In the genomic region with DNA sequence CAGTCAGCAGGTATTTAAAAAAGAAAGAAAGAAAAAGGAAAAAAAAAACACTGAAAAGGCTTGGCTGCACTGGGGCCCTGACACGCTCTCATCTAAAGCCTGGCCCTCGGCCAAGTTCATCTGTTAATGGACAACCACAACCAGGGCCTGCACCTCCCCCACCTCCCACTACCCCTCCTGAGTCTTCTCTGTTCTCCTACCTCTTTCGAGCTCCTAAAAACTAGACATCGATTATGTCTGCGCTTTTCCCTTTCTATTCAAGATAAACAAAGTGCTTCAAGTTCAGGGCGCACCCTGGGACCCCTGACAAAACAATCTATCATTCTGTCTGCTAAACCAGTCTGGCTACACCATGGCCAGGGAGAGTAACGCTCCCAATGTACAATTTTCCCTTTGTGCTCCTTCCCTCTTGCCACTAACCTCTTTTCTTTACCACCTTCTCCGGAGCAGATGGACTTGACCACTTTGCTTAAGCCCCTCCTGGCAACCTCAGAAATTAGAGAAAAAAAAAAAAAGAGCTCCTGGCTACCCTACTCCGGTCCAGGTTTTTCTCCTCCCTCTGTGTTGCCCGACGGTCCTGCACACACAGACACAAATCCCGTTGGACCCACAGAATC, we compare ENCODE assay signal across 9 cellular contexts. TPM values are rescaled to one million over a fixed set of nuclear protein-coding genes. Genes with fewer than 3 reads are reported as not detected.
DNase-seq lines count a peak whose midpoint lies in the region; ATAC-seq and TF ChIP-seq lines count a peak whose summit lies in the region.
"Had no signal": no experiment of that assay in that cellular context is flagged by ENCODE, and none has a peak within 500 bp of the region (broad histone marks: within the 10 kb centered on the region; RNA-seq: fewer than 3 reads in every experiment).

No MANE protein-coding gene starts in this region.

- peak overlapping the region; percentile 55 for H3K4me3 Mint-ChIP-seq in Calu3 (ENCODE audit: low read depth, unreplicated experiment)
- no peak overlapping the region for H3K4me3 Mint-ChIP-seq in activated T-helper 2 cell treated with anti-CD3 and anti-CD28 coated beads, Interferon-gamma antibody, Interleukin-2, Interleukin-4, amounts not matched to agents 10 μg/mL and 5 μg/mL and 100 μg/mL, durations not matched to agents 14 hours and 24 hours and 36 hours (ENCODE audit: low read depth)
- H3K4me3 Mint-ChIP-seq: activated naive CD4-positive, alpha-beta T cell treated with anti-CD3 and anti-CD28 coated beads, Interleukin-2, amount 50 U/mL, for 24 hours had no signal

- H3K27ac Mint-ChIP-seq in Calu3 (ENCODE audit: unreplicated experiment), result peak overlapping the region; percentile 32
- no peak overlapping the region for H3K27ac Mint-ChIP-seq in activated T-helper 2 cell treated with anti-CD3 and anti-CD28 coated beads, Interferon-gamma antibody, Interleukin-2, Interleukin-4, amounts not matched to agents 10 μg/mL and 5 μg/mL and 100 μg/mL, durations not matched to agents 14 hours and 24 hours and 36 hours
- H3K27ac Mint-ChIP-seq: activated naive CD4-positive, alpha-beta T cell treated with anti-CD3 and anti-CD28 coated beads, Interleukin-2, amount 50 U/mL, for 24 hours had no signal

- CTCF ChIA-PET in Calu3 (lab: Charles Lee), result interaction anchor here (0.7 to 1.0 kb wide), 3 partner anchors 19 to 242 kb away, joined by 4 to 7 read pairs (median 5); no protein-coding TSS in a partner anchor

- no peaks in the 10 kb centered on the region for H3K27me3 ChIP-seq in SJCRH30

- H3K9me3 Mint-ChIP-seq in Calu3 (ENCODE audit: low read depth, unreplicated experiment), result no peaks in the 10 kb centered on the region
- no peaks in the 10 kb centered on the region for H3K9me3 Mint-ChIP-seq in activated T-helper 2 cell treated with anti-CD3 and anti-CD28 coated beads, Interferon-gamma antibody, Interleukin-2, Interleukin-4, amounts not matched to agents 10 μg/mL and 5 μg/mL and 100 μg/mL, durations not matched to agents 14 hours and 24 hours and 36 hours
- H3K9me3 Mint-ChIP-seq: activated naive CD4-positive, alpha-beta T cell treated with anti-CD3 and anti-CD28 coated beads, Interleukin-2, amount 50 U/mL, for 24 hours had no signal

- no TSS peak for BruUV-seq in Calu3 (replicated peaks; lab: Mats Ljungman, UMichigan)

- peaks cover 82% of the 10 kb centered on the region for H3K27me3 Mint-ChIP-seq in Calu3 (ENCODE audit: unreplicated experiment)
- H3K27me3 Mint-ChIP-seq in activated T-helper 2 cell treated with anti-CD3 and anti-CD28 coated beads, Interferon-gamma antibody, Interleukin-2, Interleukin-4, amounts not matched to agents 10 μg/mL and 5 μg/mL and 100 μg/mL, durations not matched to agents 14 hours and 24 hours and 36 hours (ENCODE audit: low read depth), result peaks cover 51% of the 10 kb centered on the region

- TF ChIP-seq CTCF in Calu3 (IDR thresholded peaks at IDR 0.05; ENCODE audit: unreplicated experiment), result no peak

- DNase-seq in Calu3, result peak; percentile 84
- peak; percentile 41 to 72 for DNase-seq in Kasumi-1 (lab: John Stamatoyannopoulos, UW)
- DNase-seq in SJCRH30, result peak; percentile 93 to 97
- peak; percentile 74 for DNase-seq in kidney tubule cell (ENCODE audit: low spot score)
- DNase-seq in T-helper 1 cell, result no peak
- DNase-seq in activated T-helper 2 cell treated with anti-CD3 and anti-CD28 coated beads, Interferon-gamma antibody, Interleukin-2, Interleukin-4, amounts not matched to agents 10 μg/mL and 5 μg/mL and 100 μg/mL, durations not matched to agents 14 hours and 24 hours and 36 hours (ENCODE audit: low spot score), result no peak
- no peak for DNase-seq in GM19238 (ENCODE audit: insufficient read length, low spot score)

- no peaks in the 10 kb centered on the region for H3K9me3 ChIP-seq in SJCRH30 (replicated peaks)

- peaks cover 3% of the 10 kb centered on the region; the same call in 1 of the 2 replicates for H3K36me3 ChIP-seq in SJCRH30

- H3K4me1 Mint-ChIP-seq in Calu3 (ENCODE audit: low read depth, unreplicated experiment), result peaks cover 38% of the 10 kb centered on the region
- peaks cover under 1% of the 10 kb centered on the region for H3K4me1 Mint-ChIP-seq in activated T-helper 2 cell treated with anti-CD3 and anti-CD28 coated beads, Interferon-gamma antibody, Interleukin-2, Interleukin-4, amounts not matched to agents 10 μg/mL and 5 μg/mL and 100 μg/mL, durations not matched to agents 14 hours and 24 hours and 36 hours (ENCODE audit: low read depth)
- H3K4me1 Mint-ChIP-seq: activated naive CD4-positive, alpha-beta T cell treated with anti-CD3 and anti-CD28 coated beads, Interleukin-2, amount 50 U/mL, for 24 hours had no signal

- ATAC-seq in GM21717 (IDR thresholded peaks at IDR 0.05; ENCODE audit: unreplicated experiment), result peak; percentile 61

- H3K4me1 ChIP-seq in SJCRH30, result peaks cover 61% of the 10 kb centered on the region

- H3K4me3 ChIP-seq in SJCRH30, result peak overlapping the region; percentile 57

- H3K27ac ChIP-seq in SJCRH30, result peak overlapping the region; percentile 94

- intact Hi-C loops in Calu3 (cut with micrococcal nuclease; ENCODE audit: unreplicated experiment), result loop anchor here (2.0 kb wide), 1 partner anchor 46 kb away; no protein-coding TSS in a partner anchor
- intact Hi-C loops in activated T-helper 2 cell treated with anti-CD3 and anti-CD28 coated beads, Interferon-gamma antibody, Interleukin-2, Interleukin-4, amounts not matched to agents 10 μg/mL and 5 μg/mL and 100 μg/mL, durations not matched to agents 14 hours and 24 hours and 36 hours (cut with micrococcal nuclease), result no loop called here

- peaks cover 6% of the 10 kb centered on the region for H3K36me3 Mint-ChIP-seq in Calu3 (ENCODE audit: insufficient read depth, unreplicated experiment)
- H3K36me3 Mint-ChIP-seq in activated T-helper 2 cell treated with anti-CD3 and anti-CD28 coated beads, Interferon-gamma antibody, Interleukin-2, Interleukin-4, amounts not matched to agents 10 μg/mL and 5 μg/mL and 100 μg/mL, durations not matched to agents 14 hours and 24 hours and 36 hours (ENCODE audit: low read depth), result no peaks in the 10 kb centered on the region
- H3K36me3 Mint-ChIP-seq: activated naive CD4-positive, alpha-beta T cell treated with anti-CD3 and anti-CD28 coated beads, Interleukin-2, amount 50 U/mL, for 24 hours had no signal

RNA-seq across cellular contexts. Expression of a gene that starts 22.7 kb away (rescaled TPM):
- 8.1 and 8.5 TPM in 2 replicates for total RNA-seq in Calu3 (2022)
- total RNA-seq in SJCRH30 (2014; rRNA removed; shearing (Covaris generic)), result 23.1 and 29.7 TPM in 2 replicates
- total RNA-seq in activated T-helper 2 cell treated with anti-CD3 and anti-CD28 coated beads, Interferon-gamma antibody, Interleukin-2, Interleukin-4, amounts not matched to agents 10 μg/mL and 5 μg/mL and 100 μg/mL, durations not matched to agents 14 hours and 24 hours and 36 hours, result 0.21 TPM in 2 replicates

Comparison
In these comparisons a context has a peak if more than half of its experiments do, and no peak if none do; other contexts are left out.
1. DNase-seq: peak in Calu3 (single experiment), Kasumi-1 (2 of 2), SJCRH30 (2 of 2) and kidney tubule cell (single experiment); none in T-helper 1 cell (0 of 5), activated T-helper 2 cell treated with anti-CD3 and anti-CD28 coated beads, Interferon-gamma antibody, Interleukin-2, Interleukin-4, amounts not matched to agents 10 μg/mL and 5 μg/mL and 100 μg/mL, durations not matched to agents 14 hours and 24 hours and 36 hours (single experiment) and GM19238 (single experiment).